ENCODE assay signal across 14 cellular contexts in genomic region chr13:48775804-48776203, GRCh38.
DNase-seq lines count a peak whose midpoint lies in the region; TF ChIP-seq lines count a peak whose summit lies in the region.
"Had no signal": no experiment of that assay in that cellular context is flagged by ENCODE, and none has a peak within 500 bp of the region (broad histone marks: within the 10 kb centered on the region; RNA-seq: fewer than 3 reads in every experiment).

No MANE protein-coding gene starts in this region.

- H3K4ac ChIP-seq in mesendoderm (ENCODE audit: low read depth, low read length), result no peak overlapping the region

- H3K79me1 ChIP-seq in mesendoderm (ENCODE audit: low read length), result no peaks in the 10 kb centered on the region

- no peak overlapping the region for H3K4me3 ChIP-seq in cardiac fibroblast (replicated peaks in 1 of 2; ENCODE audit: low read depth in 2 of 2, low read length in 2 of 2)
- H3K4me3 ChIP-seq in mesendoderm (ENCODE audit: low read length), result no peak overlapping the region
- H3K4me3 ChIP-seq: Peyer's patch, upper lobe of left lung had no signal

- H2BK5ac ChIP-seq in mesendoderm (ENCODE audit: low read length), result no peak overlapping the region

- H3K27ac ChIP-seq in mesendoderm (ENCODE audit: low read depth, low read length), result no peak overlapping the region
- H3K27ac ChIP-seq: C4-2B, Peyer's patch, upper lobe of left lung had no signal

- H2BK120ac ChIP-seq in mesendoderm (ENCODE audit: low read depth, low read length), result no peak overlapping the region

- H3K79me2 ChIP-seq in mesendoderm (ENCODE audit: control insufficient read depth, insufficient read depth, low read length), result no peaks in the 10 kb centered on the region

- H4K8ac ChIP-seq in mesendoderm (ENCODE audit: low read depth, low read length), result no peak overlapping the region

- H3K23ac ChIP-seq in mesendoderm (ENCODE audit: low read length), result no peak overlapping the region

- H2AK5ac ChIP-seq in mesendoderm (ENCODE audit: low read length), result no peak overlapping the region

- H3K56ac ChIP-seq in mesendoderm (ENCODE audit: low read length), result no peak overlapping the region

- no peak overlapping the region for H3K18ac ChIP-seq in mesendoderm (ENCODE audit: low read length)

- peak; percentile 36 for DNase-seq in AG08396 (ENCODE audit: low spot score)
- peak; percentile 95 for DNase-seq in LHCN-M2 (ENCODE audit: low read depth)
- DNase-seq in cardiac fibroblast (ENCODE audit: low read depth in 2 of 2), result peak; percentile 83 to 87
- DNase-seq in mesendoderm, result peak; percentile 36
- DNase-seq in medulla oblongata (ENCODE audit: extremely low spot score), result no peak
- no peak for DNase-seq in NCI-H187 (lab: John Stamatoyannopoulos, UW)
- DNase-seq in GM10266 (ENCODE audit: extremely low spot score), result no peak
- no peak for DNase-seq in DMS53 (lab: John Stamatoyannopoulos, UW)
- DNase-seq: head of caudate nucleus, NCI-H446, nucleus accumbens, Peyer's patch, upper lobe of left lung had no signal

- H3K36me3 ChIP-seq in mesendoderm (ENCODE audit: control insufficient read depth, insufficient read depth, low read length), result no peaks in the 10 kb centered on the region
- H3K36me3 ChIP-seq: Peyer's patch, upper lobe of left lung had no signal

- H2BK15ac ChIP-seq in mesendoderm (replicated peaks; ENCODE audit: low read depth), result no peak overlapping the region

- no peak overlapping the region for H3K4me2 ChIP-seq in mesendoderm (ENCODE audit: low read length)

- WGBS in mesendoderm (ENCODE audit: extremely low coverage, insufficient coverage, low lambda C conversion rate), result no CpG with 5 or more reads among the region's 4 CpGs

- H4K5ac ChIP-seq in mesendoderm (ENCODE audit: low read length), result no peak overlapping the region

- no peaks in the 10 kb centered on the region for H3K27me3 ChIP-seq in mesendoderm (ENCODE audit: insufficient read depth, low read length, poor library complexity)
- H3K27me3 ChIP-seq: Peyer's patch, upper lobe of left lung had no signal

- no peaks in the 10 kb centered on the region for H3K4me1 ChIP-seq in mesendoderm (ENCODE audit: control insufficient read depth, low read depth, low read length)
- H3K4me1 ChIP-seq: Peyer's patch, upper lobe of left lung had no signal

- H3K9ac ChIP-seq in mesendoderm (ENCODE audit: low read length), result no peak overlapping the region

- TF ChIP-seq CTCF in cardiac fibroblast (IDR thresholded peaks at IDR 0.05; ENCODE audit: low read depth, low read length) (no peak), GM10266 (IDR thresholded peaks at IDR 0.05; ENCODE audit: control insufficient read depth, insufficient read depth, low read depth, missing control alignments) (no peak)

Comparison
In these comparisons a context has a peak if more than half of its experiments do, and no peak if none do; other contexts are left out.
1. DNase-seq: peak in AG08396 (single experiment), LHCN-M2 (single experiment), cardiac fibroblast (2 of 2) and mesendoderm (single experiment); none in medulla oblongata (single experiment), NCI-H187 (0 of 2), GM10266 (single experiment) and DMS53 (single experiment).